Comparison of ENCODE assay signal across 23 cellular contexts in genomic region chr12:131918311-131919050, GRCh38. TPM values are rescaled to one million over a fixed set of nuclear protein-coding genes. Genes with fewer than 3 reads are reported as not detected.
DNase-seq lines count a peak whose midpoint lies in the region; ATAC-seq, FAIRE-seq and TF ChIP-seq lines count a peak whose summit lies in the region.
"Had no signal": no experiment of that assay in that cellular context is flagged by ENCODE, and none has a peak within 500 bp of the region (broad histone marks: within the 10 kb centered on the region; RNA-seq: fewer than 3 reads in every experiment).

No MANE protein-coding gene starts in this region.

- H3K9me3 ChIP-seq in T-helper 17 cell (ENCODE audit: control insufficient read depth, low read length, poor library complexity, severe bottlenecking) (no peaks in the 10 kb centered on the region), left lung (no peaks in the 10 kb centered on the region)

- H3K4me3 ChIP-seq in left lung, result no peak overlapping the region
- H3K4me3 ChIP-seq: GM23338 had no signal

- peak overlapping the region; percentile 19 for H3K4me3 Mint-ChIP-seq in T-helper 17 cell
- H3K4me3 Mint-ChIP-seq: CD14-positive monocyte, GM23338, IgD-negative memory B cell had no signal

- intact Hi-C loops in left lung (cut with DNase I), result no loop called here

- H3K4me1 ChIP-seq in left lung, result no peaks in the 10 kb centered on the region

- no peaks in the 10 kb centered on the region for H3K4me1 Mint-ChIP-seq in T-helper 17 cell
- H3K4me1 Mint-ChIP-seq: CD14-positive monocyte, GM23338 had no signal

- ATAC-seq in T-helper 17 cell (no peak), GM21526 (IDR thresholded peaks at IDR 0.05; ENCODE audit: low FRiP score, unreplicated experiment) (no peak), left lung (no peak), HG03432 (IDR thresholded peaks at IDR 0.05; ENCODE audit: unreplicated experiment) (no peak)
- ATAC-seq: GM23338, SK-N-SH treated with all-trans-retinoic acid at 6 μM for 48 hours had no signal

- no peaks in the 10 kb centered on the region for H3K36me3 Mint-ChIP-seq in T-helper 17 cell (ENCODE audit: low read depth)
- H3K36me3 Mint-ChIP-seq: IgD-negative memory B cell had no signal

- peak; percentile 30 for FAIRE-seq in urothelium cell line (lab: Jason Lieb, UNC)
- FAIRE-seq: G401.6, GM18507 had no signal

- DNase-seq in GM10266 (ENCODE audit: extremely low spot score) (peak; percentile 47), T-helper 17 cell (no peak), iPS-NIHi11 (ENCODE audit: low spot score) (peak; percentile 38), urothelium cell line (ENCODE audit: low spot score) (no peak), left lung (no peak)
- DNase-seq: DMS79 treated with DMSO at 0.1 percent for 48 hours, MM.1S, NCI-H1092, NCI-H1436 treated with DMSO at 0.1 percent for 48 hours, NCI-H2029 treated with DMSO at 0.1 percent for 48 hours, NCI-H2171, NCI-H526, PC-3, RPMI8226, SHP77 treated with DMSO at 0.1 percent for 48 hours had no signal

- peaks cover 0 to 87% of the 10 kb centered on the region in 2 donors for H3K36me3 ChIP-seq in left lung

- no peaks in the 10 kb centered on the region for H3K27me3 ChIP-seq in left lung

- no peak overlapping the region for H3K27ac Mint-ChIP-seq in T-helper 17 cell
- H3K27ac Mint-ChIP-seq: GM23338, IgD-negative memory B cell had no signal

- no peak overlapping the region for H3K27ac ChIP-seq in left lung

- TF ChIP-seq CTCF in GM10266 (IDR thresholded peaks at IDR 0.05; ENCODE audit: control insufficient read depth, insufficient read depth, low read depth, missing control alignments) (no peak), left lung (IDR thresholded peaks at IDR 0.05) (no peak)

- H3K27me3 Mint-ChIP-seq in T-helper 17 cell, result no peaks in the 10 kb centered on the region
- H3K27me3 Mint-ChIP-seq: IgD-negative memory B cell had no signal

RNA-seq across cellular contexts. Expression of gene PUS1, which starts 10.6 kb away (rescaled TPM):
- total RNA-seq in T-helper 17 cell, result 10 to 100 TPM; 23.6 TPM
- total RNA-seq in left lung, result 10 to 100 TPM; 16.3 to 30.1 TPM

RNA-seq across cellular contexts. Expression of gene ULK1, which starts 24.1 kb away (rescaled TPM):
- total RNA-seq in T-helper 17 cell, result 10 to 100 TPM; 91.9 to 97.2 TPM
- 10 to 100 TPM; 21.6 to 30.0 TPM for total RNA-seq in left lung

RNA-seq across cellular contexts. Expression of gene EP400, which starts 31.3 kb away (rescaled TPM):
- 10 to 100 TPM; 67.4 to 79.0 TPM for total RNA-seq in T-helper 17 cell
- total RNA-seq in left lung, result 10 to 100 TPM; 33.5 to 41.7 TPM

Comparison
In these comparisons a context has a peak if more than half of its experiments do, and no peak if none do; other contexts are left out.
1. DNase-seq: peak in GM10266 (single experiment) and iPS-NIHi11 (single experiment); none in T-helper 17 cell (0 of 3), urothelium cell line (single experiment) and left lung (0 of 2).